Comparison of ENCODE assay signal across 1 cellular context in the genomic region with DNA sequence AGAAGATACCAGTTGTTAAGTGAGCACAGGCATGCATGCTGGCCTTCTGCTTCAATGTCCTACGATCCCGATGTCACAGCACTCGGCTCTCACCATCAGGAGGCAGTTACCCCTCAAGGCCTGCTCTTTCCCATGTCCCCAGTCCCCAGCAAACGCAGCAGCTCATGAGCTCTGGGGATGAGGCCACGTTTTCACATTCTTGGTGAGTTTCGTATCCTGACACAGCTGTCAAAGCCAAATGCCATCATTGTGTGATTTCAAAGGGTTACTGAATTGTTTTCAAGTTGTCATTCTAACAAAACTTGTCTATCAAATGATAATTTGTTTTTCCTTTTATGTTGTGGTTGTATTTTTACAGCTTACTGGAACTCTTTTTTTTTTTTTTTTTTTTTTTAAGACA.
TF ChIP-seq lines count a peak whose summit lies in the region.

No MANE protein-coding gene starts in this region.

TF ChIP-seq in H1, 55 proteins besides CTCF, POLR2A, EP300 and RAD21:
- TF ChIP-seq JUND (IDR thresholded peaks at IDR 0.05; ENCODE audit: low read length) (no peak), CBX5 (IDR thresholded peaks at IDR 0.05; ENCODE audit: low read depth, low read length) (no peak), POU5F1 (IDR thresholded peaks at IDR 0.05; ENCODE audit: low read depth, low read length) (no peak), RXRA (IDR thresholded peaks at IDR 0.05; ENCODE audit: insufficient read depth, low read depth, low read length) (no peak), KDM4A (IDR thresholded peaks at IDR 0.05; ENCODE audit: low read depth, low read length, severe bottlenecking) (no peak), RFX5 (IDR thresholded peaks at IDR 0.05; ENCODE audit: borderline replicate concordance, low read depth, low read length) (no peak), ZNF274 (IDR thresholded peaks at IDR 0.05; ENCODE audit: borderline replicate concordance, extremely low read depth, low read length) (no peak), EZH2 (IDR thresholded peaks at IDR 0.05; ENCODE audit: low read depth, low read length, severe bottlenecking) (no peak), KDM1A (IDR thresholded peaks at IDR 0.05; ENCODE audit: borderline replicate concordance, low read length) (no peak)
- TF ChIP-seq, protein P1, sequence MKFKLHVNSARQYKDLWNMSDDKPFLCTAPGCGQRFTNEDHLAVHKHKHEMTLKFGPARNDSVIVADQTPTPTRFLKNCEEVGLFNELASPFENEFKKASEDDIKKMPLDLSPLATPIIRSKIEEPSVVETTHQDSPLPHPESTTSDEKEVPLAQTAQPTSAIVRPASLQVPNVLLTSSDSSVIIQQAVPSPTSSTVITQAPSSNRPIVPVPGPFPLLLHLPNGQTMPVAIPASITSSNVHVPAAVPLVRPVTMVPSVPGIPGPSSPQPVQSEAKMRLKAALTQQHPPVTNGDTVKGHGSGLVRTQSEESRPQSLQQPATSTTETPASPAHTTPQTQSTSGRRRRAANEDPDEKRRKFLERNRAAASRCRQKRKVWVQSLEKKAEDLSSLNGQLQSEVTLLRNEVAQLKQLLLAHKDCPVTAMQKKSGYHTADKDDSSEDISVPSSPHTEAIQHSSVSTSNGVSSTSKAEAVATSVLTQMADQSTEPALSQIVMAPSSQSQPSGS (IDR thresholded peaks at IDR 0.05; ENCODE audit: low read length) = no peak
TF ChIP-seq in H1: peak in this region for 0.
